ENCODE assay signal across 1 cellular context in the genomic region with DNA sequence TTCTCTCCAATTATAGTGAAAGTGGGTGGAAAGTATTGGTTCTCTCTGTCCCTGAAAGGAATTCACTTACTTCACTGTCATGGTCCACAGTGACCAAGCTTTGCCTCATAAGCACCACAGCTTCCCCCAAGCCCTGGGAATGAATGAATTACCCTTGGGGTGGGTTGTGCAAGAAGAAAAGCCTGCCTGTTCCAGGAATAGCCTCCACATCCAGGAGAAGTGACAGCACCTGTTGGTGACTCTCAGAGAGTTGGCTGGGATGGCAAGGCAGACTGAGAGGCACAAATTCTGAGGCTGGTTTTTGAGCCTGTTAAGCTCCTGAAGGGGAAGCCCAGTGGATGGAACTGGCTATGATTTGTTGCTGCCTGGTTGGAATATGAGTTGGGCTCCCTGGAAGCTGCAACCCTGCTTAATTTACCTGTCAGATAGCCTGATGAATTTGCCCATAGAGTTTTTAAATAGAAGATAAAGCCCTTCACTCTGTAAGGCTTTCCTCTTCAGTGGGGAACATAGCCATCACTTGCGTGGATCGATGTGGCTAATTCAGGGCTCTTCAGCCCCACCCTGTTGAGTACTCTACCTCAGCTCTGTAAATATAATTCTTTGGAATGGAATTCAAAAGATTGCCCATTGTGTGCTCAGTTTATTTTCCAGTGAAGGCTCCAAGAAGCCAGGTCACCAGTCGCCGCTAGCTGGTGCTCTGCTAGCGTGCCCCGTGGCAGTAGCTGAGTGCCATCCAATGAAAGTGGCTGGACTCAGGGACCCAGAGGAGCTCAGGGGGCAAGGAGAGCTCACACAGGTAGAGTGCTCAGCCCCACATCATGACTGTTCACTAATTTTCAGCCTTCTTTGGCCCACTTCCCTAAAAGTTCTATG.
TF ChIP-seq lines count a peak whose summit lies in the region.

No MANE protein-coding gene starts in this region.

TF ChIP-seq in H1, 55 proteins besides CTCF, POLR2A, EP300 and RAD21 (continued from another document):
- TF ChIP-seq JUND (IDR thresholded peaks at IDR 0.05; ENCODE audit: low read length) (no peak), EZH2 (IDR thresholded peaks at IDR 0.05; ENCODE audit: low read depth, low read length, severe bottlenecking) (no peak), TCF12 (IDR thresholded peaks at IDR 0.05; ENCODE audit: low read depth, low read length) (no peak), ZNF274 (IDR thresholded peaks at IDR 0.05; ENCODE audit: borderline replicate concordance, extremely low read depth, low read length) (no peak), HDAC2 (IDR thresholded peaks at IDR 0.05; ENCODE audit: borderline replicate concordance in 1 of 2, low read depth in 2 of 2, low read length in 2 of 2) (no peak), MAFK (IDR thresholded peaks at IDR 0.05; ENCODE audit: low read depth, low read length) (no peak), SP4 (IDR thresholded peaks at IDR 0.05; ENCODE audit: low read length) (no peak)
TF ChIP-seq in H1: peak in this region for 0.
